ENCODE assay signal across 8 cellular contexts in genomic region chr13:112619730-112620639, GRCh38. TPM values are rescaled to one million over a fixed set of nuclear protein-coding genes. Genes with fewer than 3 reads are reported as not detected.
A peak's percentile ranks its signal among the peaks of the same experiment; 100 is the strongest.
DNase-seq lines count a peak whose midpoint lies in the region; ATAC-seq and TF ChIP-seq lines count a peak whose summit lies in the region.

No MANE protein-coding gene starts in this region.

- no peaks in the 10 kb centered on the region for H3K9me3 ChIP-seq in tibial artery

- no peak overlapping the region for H3K4me3 ChIP-seq in tibial artery

- no peak overlapping the region for H3K4me3 Mint-ChIP-seq in osteocyte (ENCODE audit: unreplicated experiment)

- H3K27ac Mint-ChIP-seq in osteocyte (ENCODE audit: unreplicated experiment), result no peak overlapping the region

- no peaks in the 10 kb centered on the region for H3K9me3 Mint-ChIP-seq in osteocyte (ENCODE audit: unreplicated experiment)

- peaks cover 52% of the 10 kb centered on the region for H3K27me3 Mint-ChIP-seq in osteocyte (ENCODE audit: unreplicated experiment)

- H3K36me3 Mint-ChIP-seq in osteocyte (ENCODE audit: unreplicated experiment), result no peaks in the 10 kb centered on the region

- no peaks in the 10 kb centered on the region for H3K4me1 Mint-ChIP-seq in osteocyte (ENCODE audit: unreplicated experiment)

- no peaks in the 10 kb centered on the region for H3K4me1 ChIP-seq in tibial artery

- no peak overlapping the region for H3K27ac ChIP-seq in tibial artery

- intact Hi-C loops in tibial artery (cut with DNase I; ENCODE audit: low total_unique reads), result loop anchor here (10.0 kb wide), 1 partner anchor 1145 kb away; no protein-coding TSS in a partner anchor

- ATAC-seq in HG02642 (IDR thresholded peaks at IDR 0.05; ENCODE audit: poor library complexity, unreplicated experiment), result peak; percentile 71
- ATAC-seq in esophagus mucosa, result peak; percentile 50
- ATAC-seq in HG03520 (IDR thresholded peaks at IDR 0.05; ENCODE audit: unreplicated experiment), result no peak
- ATAC-seq in GM19452 (IDR thresholded peaks at IDR 0.05; ENCODE audit: unreplicated experiment), result no peak
- no peak for ATAC-seq in GM18870 (IDR thresholded peaks at IDR 0.05; ENCODE audit: unreplicated experiment)

- H3K36me3 ChIP-seq in tibial artery, result no peaks in the 10 kb centered on the region

- TF ChIP-seq CTCF in osteocyte (IDR thresholded peaks at IDR 0.05) (no peak), tibial artery (IDR thresholded peaks at IDR 0.05) (no peak)

- H3K27me3 ChIP-seq in tibial artery, result peaks cover 0 to 27% of the 10 kb centered on the region in 2 donors

- DNase-seq in NCI-H2196 (lab: John Stamatoyannopoulos, UW; ENCODE audit: unreplicated experiment) (peak; percentile 75), osteocyte (ENCODE audit: extremely low spot score, unreplicated experiment) (peak; percentile 62), tibial artery (no peak)

RNA-seq across cellular contexts. Expression of gene TUBGCP3, which starts 32.0 kb away (rescaled TPM):
- total RNA-seq in esophagus mucosa (20.6 TPM), osteocyte (24.1 and 26.1 TPM in 2 replicates)

Comparison
In these comparisons a context has a peak if more than half of its experiments do, and no peak if none do; other contexts are left out.
1. ATAC-seq: peak in HG02642 (single experiment) and esophagus mucosa (single experiment); none in HG03520 (single experiment), GM19452 (single experiment) and GM18870 (single experiment).
2. DNase-seq: peak in NCI-H2196 (single experiment) and osteocyte (single experiment); none in tibial artery (0 of 2).